24 cellular contexts compared by ENCODE assay signal in the genomic region with DNA sequence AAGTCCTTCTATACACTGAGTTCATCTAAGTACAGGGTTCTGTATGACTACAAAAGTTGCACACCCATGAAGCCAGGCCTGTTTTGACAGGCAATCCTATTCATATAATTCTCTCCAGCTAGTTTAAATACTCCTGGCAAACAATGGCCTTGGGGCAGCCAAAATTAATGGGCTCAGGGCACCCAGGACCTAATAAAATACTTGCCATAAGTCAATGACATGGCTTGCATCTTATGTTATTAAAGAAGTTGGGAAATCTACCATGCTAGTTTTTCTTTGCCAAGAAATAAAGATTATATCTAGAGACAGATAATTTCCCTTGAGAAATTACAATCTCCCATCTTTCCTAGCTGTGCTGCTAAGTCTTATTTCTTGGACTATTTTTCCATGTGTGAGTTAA. TPM values are rescaled to one million over a fixed set of nuclear protein-coding genes. Genes with fewer than 3 reads are reported as not detected.
"Had no signal": no experiment of that assay in that cellular context is flagged by ENCODE, and none has a peak within 500 bp of the region (broad histone marks: within the 10 kb centered on the region; RNA-seq: fewer than 3 reads in every experiment).

No MANE protein-coding gene starts in this region.

- H3K36me3 ChIP-seq: heart right ventricle, lower lobe of right lung, pancreas, right lobe of liver, thoracic aorta, tibial nerve, upper lobe of left lung had no signal

- H3K4me3 ChIP-seq: heart right ventricle, lower lobe of right lung, pancreas, right lobe of liver, thoracic aorta, tibial nerve, upper lobe of left lung had no signal

- DNase-seq: cortex of kidney; effector memory CD8-positive, alpha-beta T cell; foreskin melanocyte; glutamatergic neuron; heart right ventricle; hypothalamus; immature natural killer cell; islet precursor cell; kidney glomerular epithelial cell; left colon; left ventricle myocardium superior; lower lobe of right lung; natural killer cell; occipital lobe; pancreas; right lobe of liver; small intestine; stimulated activated CD4-positive, alpha-beta T cell treated with anti-CD3 and anti-CD28 coated beads, Interleukin-15, amount 100 ng/mL, for 24 hours; stimulated activated CD4-positive, alpha-beta T cell treated with anti-CD3 and anti-CD28 coated beads, Interleukin-2, amount 100 ng/mL, for 48 hours; stimulated activated naive B cell treated with anti-CD40 and anti-IgM and Interleukin-4, amounts not matched to agents 10 μg/mL and 1 μg/mL and 100 μg/mL, for 72 hours; upper lobe of left lung had no signal

- H3K27ac Mint-ChIP-seq: effector memory CD8-positive, alpha-beta T cell; immature natural killer cell; natural killer cell; stimulated activated naive B cell treated with anti-CD40 and anti-IgM and Interleukin-4, amounts not matched to agents 10 μg/mL and 1 μg/mL and 100 μg/mL, for 72 hours; stimulated activated naive CD8-positive, alpha-beta T cell treated with anti-CD3 and anti-CD28 coated beads, Interleukin-15, Interleukin-2, amounts not matched to agents 100 ng/mL and 50 ng/mL, for 24 hours had no signal

- H3K4me1 Mint-ChIP-seq: immature natural killer cell; natural killer cell; stimulated activated naive B cell treated with anti-CD40 and anti-IgM and Interleukin-4, amounts not matched to agents 10 μg/mL and 1 μg/mL and 100 μg/mL, for 72 hours had no signal

- H3K27ac ChIP-seq: heart right ventricle, lower lobe of right lung, pancreas, right lobe of liver, thoracic aorta, tibial nerve, upper lobe of left lung had no signal

- H3K4me1 ChIP-seq: lower lobe of right lung, pancreas, right lobe of liver, upper lobe of left lung had no signal

- ATAC-seq: effector memory CD8-positive, alpha-beta T cell; heart right ventricle; left colon; left ventricle myocardium superior; lower lobe of right lung; natural killer cell; pancreas; right lobe of liver; stimulated activated naive B cell treated with anti-CD40 and anti-IgM and Interleukin-4, amounts not matched to agents 10 μg/mL and 1 μg/mL and 100 μg/mL, for 72 hours had no signal

- H3K9me3 ChIP-seq: pancreas, right lobe of liver, thoracic aorta, tibial nerve had no signal

- H3K27me3 ChIP-seq: heart right ventricle, right lobe of liver, tibial nerve, upper lobe of left lung had no signal

- H3K36me3 Mint-ChIP-seq: immature natural killer cell; natural killer cell; stimulated activated naive B cell treated with anti-CD40 and anti-IgM and Interleukin-4, amounts not matched to agents 10 μg/mL and 1 μg/mL and 100 μg/mL, for 72 hours had no signal

- H3K4me3 Mint-ChIP-seq: effector memory CD8-positive, alpha-beta T cell; immature natural killer cell; natural killer cell; stimulated activated naive B cell treated with anti-CD40 and anti-IgM and Interleukin-4, amounts not matched to agents 10 μg/mL and 1 μg/mL and 100 μg/mL, for 72 hours; stimulated activated naive CD8-positive, alpha-beta T cell treated with anti-CD3 and anti-CD28 coated beads, Interleukin-15, Interleukin-2, amounts not matched to agents 100 ng/mL and 50 ng/mL, for 24 hours had no signal

RNA-seq across cellular contexts. Expression of a gene that starts 11.1 kb away (rescaled TPM):
- polyA plus RNA-seq: immature natural killer cell had no signal
